ENCODE assay signal across 9 cellular contexts in genomic region chr16:75087040-75087979, GRCh38. TPM values are rescaled to one million over a fixed set of nuclear protein-coding genes. Genes with fewer than 3 reads are reported as not detected.
DNase-seq lines count a peak whose midpoint lies in the region; FAIRE-seq and TF ChIP-seq lines count a peak whose summit lies in the region.
"Had no signal": no experiment of that assay in that cellular context is flagged by ENCODE, and none has a peak within 500 bp of the region (broad histone marks: within the 10 kb centered on the region; RNA-seq: fewer than 3 reads in every experiment).

No MANE protein-coding gene starts in this region.

- BruUV-seq in endothelial cell of umbilical vein (replicated peaks; lab: Mats Ljungman, UMichigan), result no TSS peak

- H3K27ac ChIP-seq in endothelial cell of umbilical vein (ENCODE audit: insufficient read depth, low read depth, low read length), result peak overlapping the region; percentile 45
- H3K27ac ChIP-seq: SK-N-MC had no signal

- H3K4me1 ChIP-seq in endothelial cell of umbilical vein (ENCODE audit: control insufficient read depth, extremely low read depth, insufficient read depth, low read length), result peaks cover 26% of the 10 kb centered on the region

- no peaks in the 10 kb centered on the region for H4K20me1 ChIP-seq in endothelial cell of umbilical vein (replicated peaks; ENCODE audit: control insufficient read depth, extremely low read depth, insufficient read depth, low read length)

- peak overlapping the region; percentile 68 for H3K27ac Mint-ChIP-seq in osteocyte (ENCODE audit: unreplicated experiment)

- no peaks in the 10 kb centered on the region for H3K27me3 ChIP-seq in endothelial cell of umbilical vein (ENCODE audit: control insufficient read depth in 2 of 2, insufficient read depth in 2 of 2, low read length in 2 of 2)

- peak; percentile 71 for TF ChIP-seq POLR2A in endothelial cell of umbilical vein (IDR thresholded peaks at IDR 0.05; ENCODE audit: low read depth, low read length)

- peak overlapping the region; percentile 55 for H3K4me2 ChIP-seq in endothelial cell of umbilical vein (ENCODE audit: insufficient read depth, low read length)

- no peak overlapping the region for H3K4me3 ChIP-seq in endothelial cell of umbilical vein (replicated peaks in 1 of 3; ENCODE audit: insufficient read depth in 1 of 3, low read depth in 1 of 3, low read length in 3 of 3)
- H3K4me3 ChIP-seq: SK-N-MC had no signal

- FAIRE-seq in endothelial cell of umbilical vein (lab: Jason Lieb, UNC), result peak; percentile 97

- H3K4me3 Mint-ChIP-seq in osteocyte (ENCODE audit: unreplicated experiment), result no peak overlapping the region

- H3K9ac ChIP-seq in endothelial cell of umbilical vein (replicated peaks; ENCODE audit: extremely low read depth, insufficient read depth, low read length), result no peak overlapping the region

- H3K9me3 ChIP-seq in endothelial cell of umbilical vein (replicated peaks; ENCODE audit: control insufficient read depth, insufficient read depth, low read length), result no peaks in the 10 kb centered on the region

- DNase-seq in GF-D8 (lab: John Stamatoyannopoulos, UW), result peak; percentile 75
- peak; percentile 89 for DNase-seq in NCI-H510A (lab: John Stamatoyannopoulos, UW)
- DNase-seq in endothelial cell of umbilical vein (ENCODE audit: low read depth, low spot score), result peak; percentile 96
- no peak for DNase-seq in osteocyte (ENCODE audit: extremely low spot score, unreplicated experiment)
- DNase-seq in NCI-H1694 (lab: John Stamatoyannopoulos, UW), result no peak
- no peak for DNase-seq in amygdala (lab: John Stamatoyannopoulos, UW)
- no peak for DNase-seq in effector CD4-positive, alpha-beta T cell
- no peak for DNase-seq in stimulated activated CD4-positive, alpha-beta T cell treated with anti-CD3 and anti-CD28 coated beads, Interleukin-12 subunit alpha, Interleukin-12 subunit beta, amount 100 ng/mL, for 4 hours

- H3K79me2 ChIP-seq in endothelial cell of umbilical vein (ENCODE audit: control insufficient read depth, insufficient read depth, low read length), result peaks cover 11% of the 10 kb centered on the region

- no peaks in the 10 kb centered on the region for H3K36me3 Mint-ChIP-seq in osteocyte (ENCODE audit: unreplicated experiment)

- H2AFZ ChIP-seq in endothelial cell of umbilical vein (ENCODE audit: low read depth, low read length), result no peak overlapping the region

- CTCF ChIA-PET in endothelial cell of umbilical vein (lab: Charles Lee), result interaction anchor here (0.6 to 3.6 kb wide), 10 partner anchors 11 to 89 kb away, joined by 3 to 28 read pairs (median 4); partner anchors contain the start of gene ZNRF1

- dilution Hi-C loops in endothelial cell of umbilical vein (cut with MboI; ENCODE audit: extremely low pct_ligation_motif_present, low sequenced_read_pairs), result no loop called here

- TF ChIP-seq CTCF in endothelial cell of umbilical vein (IDR thresholded peaks at IDR 0.05; ENCODE audit: extremely low read depth in 1 of 2, insufficient read depth in 1 of 2, low read depth in 1 of 2, low read length in 2 of 2), result no peak
- no peak for TF ChIP-seq CTCF in osteocyte (IDR thresholded peaks at IDR 0.05)

- POLR2A ChIA-PET in endothelial cell of umbilical vein (lab: Charles Lee), result interaction anchor here (0.9 to 1.0 kb wide), 2 partner anchors 55 to 102 kb away, joined by 3 read pairs; partner anchors contain the start of gene WDR59

- no peaks in the 10 kb centered on the region for H3K27me3 Mint-ChIP-seq in osteocyte (ENCODE audit: unreplicated experiment)

- no peaks in the 10 kb centered on the region for H3K9me1 ChIP-seq in endothelial cell of umbilical vein (replicated peaks; ENCODE audit: control insufficient read depth, extremely low read depth, insufficient read depth, low read length)

- intact Hi-C loops in endothelial cell of umbilical vein (cut with micrococcal nuclease), result loop anchor here (1.0 kb wide), 3 partner anchors 12 to 75 kb away; no protein-coding TSS in a partner anchor

- no peaks in the 10 kb centered on the region for H3K36me3 ChIP-seq in endothelial cell of umbilical vein (ENCODE audit: control insufficient read depth in 2 of 2, extremely low read depth in 1 of 2, insufficient read depth in 2 of 2, low read length in 2 of 2)

- H3K9me3 Mint-ChIP-seq in osteocyte (ENCODE audit: unreplicated experiment), result no peaks in the 10 kb centered on the region

- H3K4me1 Mint-ChIP-seq in osteocyte (ENCODE audit: unreplicated experiment), result peaks cover 33% of the 10 kb centered on the region

TF ChIP-seq in endothelial cell of umbilical vein, 7 proteins besides CTCF, POLR2A, EP300 and RAD21:
- TF ChIP-seq EZH2 (IDR thresholded peaks at IDR 0.05; ENCODE audit: borderline replicate concordance, low read depth, low read length, severe bottlenecking), result no peak
- TF ChIP-seq POLR2AphosphoS5 (IDR thresholded peaks at IDR 0.05; ENCODE audit: insufficient read depth, low read depth, low read length), result peak; percentile 84
- no peak for TF ChIP-seq FOS (IDR thresholded peaks at IDR 0.05; ENCODE audit: borderline replicate concordance, insufficient read depth, low read length)
- no peak for TF ChIP-seq MYC (IDR thresholded peaks at IDR 0.05; ENCODE audit: low read depth, low read length)
- peak; percentile 11 for TF ChIP-seq JUN (IDR thresholded peaks at IDR 0.05; ENCODE audit: borderline replicate concordance, insufficient read depth, insufficient read length, low read depth)
- TF ChIP-seq GATA2 (IDR thresholded peaks at IDR 0.05; ENCODE audit: insufficient read depth, insufficient read length, low read depth, low read length), result peak; percentile 49
- TF ChIP-seq MAX (IDR thresholded peaks at IDR 0.05; ENCODE audit: insufficient read depth, insufficient read length), result no peak

RNA-seq across cellular contexts. Expression of gene LDHD, which starts 29.3 kb away (rescaled TPM):
- not detected in 2 replicates for total RNA-seq in endothelial cell of umbilical vein
- 0.41 and 0.54 TPM in 2 replicates for polyA plus RNA-seq in endothelial cell of umbilical vein
- polyA plus RNA-seq in endothelial cell of umbilical vein (2011; cell fraction: cytosol; rRNA removed), result 0.19 and 0.41 TPM in 2 replicates
- 0.41 and 0.76 TPM in 2 replicates for polyA plus RNA-seq in endothelial cell of umbilical vein (2011; cell fraction: nucleus; rRNA removed)
- 0.13 and 0.63 TPM in 2 replicates for polyA plus RNA-seq in endothelial cell of umbilical vein (2012)
- polyA minus RNA-seq in endothelial cell of umbilical vein, result 0.12 and 0.15 TPM in 2 replicates
- not detected for polyA minus RNA-seq in endothelial cell of umbilical vein (2011; cell fraction: cytosol; rRNA and poly(A)+ RNA removed)
- not detected in 2 replicates for polyA minus RNA-seq in endothelial cell of umbilical vein (2011; cell fraction: nucleus; rRNA and poly(A)+ RNA removed)
- 1.2 and 1.3 TPM in 2 replicates for total RNA-seq in osteocyte

Comparison
In these comparisons a context has a peak if more than half of its experiments do, and no peak if none do; other contexts are left out.
1. DNase-seq: peak in GF-D8 (single experiment), NCI-H510A (single experiment) and endothelial cell of umbilical vein (single experiment); none in osteocyte (single experiment), NCI-H1694 (single experiment), amygdala (0 of 56), effector CD4-positive, alpha-beta T cell (single experiment) and stimulated activated CD4-positive, alpha-beta T cell treated with anti-CD3 and anti-CD28 coated beads, Interleukin-12 subunit alpha, Interleukin-12 subunit beta, amount 100 ng/mL, for 4 hours (single experiment).